20 cellular contexts compared by ENCODE assay signal in genomic region chr11:95415837-95416288, GRCh38.
"Had no signal": no experiment of that assay in that cellular context is flagged by ENCODE, and none has a peak within 500 bp of the region (broad histone marks: within the 10 kb centered on the region; RNA-seq: fewer than 3 reads in every experiment).

No MANE protein-coding gene starts in this region.

- H3K27me3 Mint-ChIP-seq: dendritic cell treated with granulocyte-macrophage colony-stimulating factor and Interleukin-4, amounts not matched to agents 40 ng/mL and 50 ng/mL, for 4 days; stimulated activated naive CD8-positive, alpha-beta T cell treated with anti-CD3 and anti-CD28 coated beads, Interleukin-15, amount 100 ng/mL, for 72 hours had no signal

- H3K9me3 ChIP-seq: adrenal gland, esophagus squamous epithelium, upper lobe of right lung had no signal

- FAIRE-seq: endothelial cell of umbilical vein had no signal

- H3K9me3 Mint-ChIP-seq: dendritic cell treated with granulocyte-macrophage colony-stimulating factor and Interleukin-4, amounts not matched to agents 40 ng/mL and 50 ng/mL, for 4 days; nephron progenitor cell had no signal

- H3K27ac ChIP-seq: adrenal gland, esophagus squamous epithelium, upper lobe of right lung, VCaP had no signal

- H3K27me3 ChIP-seq: esophagus squamous epithelium, upper lobe of right lung had no signal

- H3K27ac Mint-ChIP-seq: activated T-cell treated with anti-CD3 and anti-CD28 coated beads, Interleukin-2, amount 50 U/mL, for 72 hours; dendritic cell treated with granulocyte-macrophage colony-stimulating factor and Interleukin-4, amounts not matched to agents 40 ng/mL and 50 ng/mL, for 4 days; nephron progenitor cell; stimulated activated naive CD8-positive, alpha-beta T cell treated with anti-CD3 and anti-CD28 coated beads, Interleukin-15, amount 100 ng/mL, for 72 hours had no signal

- H3K4me3 ChIP-seq: adrenal gland, esophagus squamous epithelium, upper lobe of right lung had no signal

- H3K36me3 ChIP-seq: adrenal gland, esophagus squamous epithelium, upper lobe of right lung had no signal

- H3K4me1 ChIP-seq: adrenal gland, upper lobe of right lung had no signal

- H3K4me3 Mint-ChIP-seq: activated T-cell treated with anti-CD3 and anti-CD28 coated beads, Interleukin-2, amount 50 U/mL, for 72 hours; dendritic cell treated with granulocyte-macrophage colony-stimulating factor and Interleukin-4, amounts not matched to agents 40 ng/mL and 50 ng/mL, for 4 days; nephron progenitor cell; stimulated activated naive CD8-positive, alpha-beta T cell treated with anti-CD3 and anti-CD28 coated beads, Interleukin-15, amount 100 ng/mL, for 72 hours had no signal

- DNase-seq: activated CD4-positive, alpha-beta T cell treated with anti-CD3 and anti-CD28 coated beads for 1 hour; activated CD4-positive, alpha-beta T cell treated with anti-CD3 and anti-CD28 coated beads, Interleukin-2, amount 50 U/mL, for 4 hours; activated gamma-delta T cell; activated T-cell treated with anti-CD3 and anti-CD28 coated beads, Interleukin-2, amount 50 U/mL, for 72 hours; adrenal gland; effector memory CD4-positive, alpha-beta T cell; esophagus squamous epithelium; foreskin fibroblast; hypothalamus; islet precursor cell; left colon; nephron progenitor cell; occipital lobe; stimulated activated naive CD8-positive, alpha-beta T cell treated with anti-CD3 and anti-CD28 coated beads, Interleukin-15, amount 100 ng/mL, for 72 hours; T-helper 1 cell; T-helper 9 cell; upper lobe of right lung had no signal

- ATAC-seq: activated T-cell treated with anti-CD3 and anti-CD28 coated beads, Interleukin-2, amount 50 U/mL, for 72 hours; left colon; stimulated activated naive CD8-positive, alpha-beta T cell treated with anti-CD3 and anti-CD28 coated beads, Interleukin-15, amount 100 ng/mL, for 72 hours; upper lobe of right lung had no signal
